ENCODE assay signal across 12 cellular contexts in genomic region chr21:16211339-16212303, GRCh38.
A peak's percentile ranks its signal among the peaks of the same experiment; 100 is the strongest.
DNase-seq lines count a peak whose midpoint lies in the region; ATAC-seq and TF ChIP-seq lines count a peak whose summit lies in the region.
"Had no signal": no experiment of that assay in that cellular context is flagged by ENCODE, and none has a peak within 500 bp of the region (broad histone marks: within the 10 kb centered on the region; RNA-seq: fewer than 3 reads in every experiment).

No MANE protein-coding gene starts in this region.

- ATAC-seq in heart right ventricle (peak in 7 of 8 donors; percentile 38 to 62 (median 55)), sciatic nerve (peak; percentile 70), HG02588 (IDR thresholded peaks at IDR 0.05; ENCODE audit: unreplicated experiment) (no peak)
- ATAC-seq: activated CD8-positive, alpha-beta T cell treated with anti-CD3 and anti-CD28 coated beads for 36 hours had no signal

- H3K4me3 ChIP-seq in heart right ventricle, result peak overlapping the region in 3 of 10 donors; percentile 17 to 24 (median 23)
- H3K4me3 ChIP-seq: BLaER1, SK-N-MC had no signal

- TF ChIP-seq CTCF in brain (conservative IDR thresholded peaks at IDR 0.05) (no peak), heart right ventricle (IDR thresholded peaks at IDR 0.05) (no peak)

- peaks cover 71% of the 10 kb centered on the region for H3K4me1 Mint-ChIP-seq in brain

- no peaks in the 10 kb centered on the region for H3K27me3 Mint-ChIP-seq in brain
- H3K27me3 Mint-ChIP-seq: activated CD8-positive, alpha-beta T cell treated with anti-CD3 and anti-CD28 coated beads for 36 hours had no signal

- H3K27ac Mint-ChIP-seq in brain, result peak overlapping the region; percentile 3 to 92 (median 76)
- H3K27ac Mint-ChIP-seq: activated CD8-positive, alpha-beta T cell treated with anti-CD3 and anti-CD28 coated beads for 36 hours; activated naive CD8-positive, alpha-beta T cell had no signal

- peaks cover 0 to 43% (median 14%) of the 10 kb centered on the region in 9 donors for H3K4me1 ChIP-seq in heart right ventricle
- H3K4me1 ChIP-seq: BLaER1 had no signal

- 49 to 55% methylated on average over 7 of the region's 7 CpGs for WGBS in heart right ventricle, 2 donors

- peak overlapping the region in 4 of 5 experiments; percentile 3 to 81 (median 66) for H3K4me3 Mint-ChIP-seq in brain
- H3K4me3 Mint-ChIP-seq: activated CD8-positive, alpha-beta T cell treated with anti-CD3 and anti-CD28 coated beads for 36 hours; activated naive CD8-positive, alpha-beta T cell had no signal

- peak overlapping the region; percentile 13 to 60 (median 34) for H3K27ac ChIP-seq in heart right ventricle
- H3K27ac ChIP-seq: BLaER1, SK-N-MC had no signal

- intact Hi-C loops in heart right ventricle (cut with DNase I) (loop anchor here in 1 of 10 donors (10.0 kb wide), 1 partner anchor 223 kb away; no protein-coding TSS in a partner anchor), sciatic nerve (cut with DNase I) (no loop called here)

- peaks cover 27% of the 10 kb centered on the region for H3K36me3 Mint-ChIP-seq in brain
- H3K36me3 Mint-ChIP-seq: activated naive CD8-positive, alpha-beta T cell had no signal

- H3K9me3 Mint-ChIP-seq in brain, result peaks cover 0 to 5% (median 0%) of the 10 kb centered on the region in 5 experiments
- H3K9me3 Mint-ChIP-seq: activated CD8-positive, alpha-beta T cell treated with anti-CD3 and anti-CD28 coated beads for 36 hours had no signal

- H3K9me3 ChIP-seq in heart right ventricle, result no peaks in the 10 kb centered on the region
- H3K9me3 ChIP-seq: BLaER1 had no signal

- no peaks in the 10 kb centered on the region for H3K36me3 ChIP-seq in heart right ventricle
- H3K36me3 ChIP-seq: BLaER1 had no signal

- DNase-seq in COLO829 (ENCODE audit: low spot score), result peak; percentile 43
- no peak for DNase-seq in heart right ventricle
- DNase-seq in sciatic nerve (ENCODE audit: low spot score), result no peak
- DNase-seq in iPS-NIHi7 (ENCODE audit: extremely low spot score), result no peak
- no peak for DNase-seq in activated CD4-positive, alpha-beta T cell treated with anti-CD3 and anti-CD28 coated beads for 48 hours
- DNase-seq in T-helper 9 cell, result no peak
- DNase-seq: activated CD8-positive, alpha-beta T cell treated with anti-CD3 and anti-CD28 coated beads for 36 hours had no signal

- H3K27me3 ChIP-seq in heart right ventricle, result no peaks in the 10 kb centered on the region
- H3K27me3 ChIP-seq: BLaER1 had no signal
